Comparison of ENCODE assay signal across 8 cellular contexts in the genomic region with DNA sequence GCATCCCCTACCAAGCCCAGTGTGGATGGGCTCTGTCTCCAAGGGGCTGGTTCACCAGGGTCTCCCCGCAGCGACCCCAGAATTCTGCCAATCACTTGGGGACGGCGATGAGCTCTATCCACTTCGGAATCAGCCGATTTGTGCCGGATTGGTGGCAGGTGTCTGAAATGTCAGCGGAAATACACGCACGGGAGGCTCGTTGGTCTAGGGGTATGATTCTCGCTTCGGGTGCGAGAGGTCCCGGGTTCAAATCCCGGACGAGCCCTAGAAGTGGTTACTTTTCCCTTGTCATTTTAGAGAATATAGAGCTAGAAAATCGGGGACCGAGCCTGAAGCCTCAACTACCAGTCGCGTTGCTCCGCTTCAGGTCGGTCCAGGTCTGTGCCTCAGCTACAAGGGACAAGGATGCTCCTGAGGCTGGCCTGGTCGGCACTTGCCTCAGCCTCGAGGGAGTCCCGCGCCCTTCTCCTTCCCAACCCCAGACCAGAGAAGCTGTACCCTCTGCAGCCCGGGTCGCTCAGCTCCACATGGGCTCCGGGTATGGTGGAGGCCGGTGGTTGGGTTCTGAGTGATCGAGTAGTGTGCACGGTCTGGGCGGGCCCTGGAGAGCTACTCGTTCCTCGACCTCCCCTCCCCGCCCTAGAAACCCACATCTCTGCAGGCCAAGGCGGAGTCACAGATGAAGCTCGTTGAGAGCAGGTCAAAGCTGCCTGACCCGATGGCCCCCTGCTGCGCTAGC. TPM values are rescaled to one million over a fixed set of nuclear protein-coding genes. Genes with fewer than 3 reads are reported as not detected.
DNase-seq lines count a peak whose midpoint lies in the region; ATAC-seq, FAIRE-seq and TF ChIP-seq lines count a peak whose summit lies in the region.

No MANE protein-coding gene starts in this region.

- H3K23ac ChIP-seq in trophoblast cell (ENCODE audit: low read length), result no peak overlapping the region

- no peak for TF ChIP-seq POLR2A in K562 (conservative IDR thresholded peaks at IDR 0.05)

- no peak overlapping the region for H3K18ac ChIP-seq in trophoblast cell (ENCODE audit: low read length)

- no peaks in the 10 kb centered on the region for H3K79me2 ChIP-seq in K562 (ENCODE audit: control insufficient read depth, insufficient read depth, low read length)
- H3K79me2 ChIP-seq in trophoblast cell (ENCODE audit: control insufficient read depth, insufficient read depth, low read length, poor library complexity), result no peaks in the 10 kb centered on the region

- POLR2A ChIA-PET in K562 (lab: Yijun Ruan, JAX), result interaction anchor here (0.6 to 1.6 kb wide), 7 partner anchors 11 to 112 kb away, joined by 3 to 8 read pairs (median 3); a partner anchor contains a TSS

- H3K14ac ChIP-seq in trophoblast cell (ENCODE audit: low read length), result no peak overlapping the region

- no peak overlapping the region for H2BK12ac ChIP-seq in trophoblast cell (ENCODE audit: low read length)

- H3K9me1 ChIP-seq in K562 (ENCODE audit: control insufficient read depth, insufficient read depth, low read length), result no peaks in the 10 kb centered on the region

- FAIRE-seq in K562 (lab: Jason Lieb, UNC), result peak; percentile 83

- 0 out of 2 replicates have a peak, but pooled peaks cover 5% of the 10 kb centered on the region for H4K20me1 ChIP-seq in K562 (replicated peaks; ENCODE audit: control insufficient read depth, insufficient read depth, low read length)

- H3K4ac ChIP-seq in trophoblast cell (ENCODE audit: low read depth, low read length), result no peak overlapping the region

- peaks cover 0 to 4% of the 10 kb centered on the region in 2 experiments; a peak in 1 of 5 replicates for H3K27me3 ChIP-seq in K562 (ENCODE audit: control insufficient read depth in 2 of 2, insufficient read depth in 2 of 2, low read length in 2 of 2)
- peaks cover 34% of the 10 kb centered on the region for H3K27me3 ChIP-seq in trophoblast cell (ENCODE audit: insufficient read depth, low read length)
- peaks cover 33% of the 10 kb centered on the region for H3K27me3 ChIP-seq in ascending aorta

- no peak overlapping the region for H4K91ac ChIP-seq in trophoblast cell (ENCODE audit: low read depth, low read length)

- H4K12ac ChIP-seq in trophoblast cell (ENCODE audit: low read depth, low read length), result no peak overlapping the region

- H4K8ac ChIP-seq in trophoblast cell (ENCODE audit: low read depth, low read length), result no peak overlapping the region

- no peak overlapping the region for H2AK5ac ChIP-seq in trophoblast cell (ENCODE audit: low read length)

- TF ChIP-seq CTCF in GM13977 (IDR thresholded peaks at IDR 0.05; ENCODE audit: extremely low read depth, insufficient read depth, missing control alignments) (no peak), K562 (IDR thresholded peaks at IDR 0.05 in 2 of 3, conservative IDR thresholded peaks at IDR 0.05 in 1 of 3; ENCODE audit: insufficient read depth in 2 of 3, low read depth in 1 of 3, low read length in 3 of 3) (no peak), ascending aorta (IDR thresholded peaks at IDR 0.05) (no peak)

- BruUV-seq in K562 (replicated peaks; lab: Mats Ljungman, UMichigan), result TSS peak; percentile 99

- in situ Hi-C loops in GM13977 (cut with MboI; ENCODE audit: low pct_unique_long_range_greater_than_20kb, low sequenced_read_pairs, unreplicated experiment) (no loop called here), K562 (cut with MboI) (no loop called here)

- H3K9me3 ChIP-seq in K562 (replicated peaks; ENCODE audit: control insufficient read depth, insufficient read depth, low read depth, low read length) (no peaks in the 10 kb centered on the region), trophoblast cell (ENCODE audit: insufficient read depth, low read depth, low read length) (peaks cover 3% of the 10 kb centered on the region), ascending aorta (no peaks in the 10 kb centered on the region)

- peak overlapping the region; percentile 36 for H3K4me2 ChIP-seq in K562 (ENCODE audit: insufficient read depth, low read length)
- peak overlapping the region; percentile 39 for H3K4me2 ChIP-seq in trophoblast cell (ENCODE audit: low read length)

- H3K36me3 ChIP-seq in K562 (ENCODE audit: control insufficient read depth, insufficient read depth, low read length) (no peaks in the 10 kb centered on the region), trophoblast cell (ENCODE audit: control insufficient read depth in 1 of 2, insufficient read depth in 2 of 2, low read length in 2 of 2) (no peaks in the 10 kb centered on the region), ascending aorta (no peaks in the 10 kb centered on the region)

- H2BK120ac ChIP-seq in trophoblast cell (ENCODE audit: insufficient read depth, low read length, poor library complexity), result no peak overlapping the region

- H3K9ac ChIP-seq in K562 (ENCODE audit: insufficient read depth in 1 of 2, low read depth in 2 of 2, low read length in 2 of 2) (peak overlapping the region in 1 of 2 experiments; percentile 73; a peak in 2 of 4 replicates), trophoblast cell (ENCODE audit: low read length) (no peak overlapping the region)

- H2AFZ ChIP-seq in K562 (ENCODE audit: low read depth, low read length) (peak overlapping the region; percentile 14), trophoblast cell (ENCODE audit: insufficient read depth, low read length, poor library complexity) (no peak overlapping the region)

- CTCF ChIA-PET in K562 (lab: Yijun Ruan, JAX; ENCODE audit: low intra/inter-chr PET ratio), result no interaction called here

- ATAC-seq in K562 (peak; percentile 66), GM21423 (IDR thresholded peaks at IDR 0.05; ENCODE audit: unreplicated experiment) (no peak), HG02623 (IDR thresholded peaks at IDR 0.05; ENCODE audit: unreplicated experiment) (no peak)

- no peak for TF ChIP-seq EP300 in K562 (IDR thresholded peaks at IDR 0.05; ENCODE audit: low read length)

- whole genome bisulfite sequencing in K562 (ENCODE audit: insufficient coverage, low coverage, missing lambda C conversion rate), result 3% methylated on average over 41 of the region's 41 CpGs
- WGBS in trophoblast cell (ENCODE audit: extremely low coverage, insufficient coverage, insufficient read length), result no CpG with 5 or more reads among the region's 41 CpGs

- no peak overlapping the region for H2BK5ac ChIP-seq in trophoblast cell (ENCODE audit: low read depth, low read length, poor library complexity)

- intact Hi-C loops in K562 (cut with micrococcal nuclease) (loop anchor here (10.0 kb wide), 1 partner anchor 117 kb away; no protein-coding TSS in a partner anchor), ascending aorta (cut with DNase I) (no loop called here)

- H3K4me3 ChIP-seq in K562 (peak overlapping the region; percentile 6; the same call in 1 of the 2 replicates), trophoblast cell (ENCODE audit: low read depth, low read length) (no peak overlapping the region), ascending aorta (no peak overlapping the region)

- peak; percentile 60 for DNase-seq in GM13977 (ENCODE audit: low spot score)
- DNase-seq in NCI-H524 (lab: John Stamatoyannopoulos, UW), result peak; percentile 83 to 92
- DNase-seq in K562 (ENCODE audit: extremely low read depth in 1 of 4, low spot score in 3 of 4), result peak; percentile 69 to 83 (median 74)
- no peak for DNase-seq in trophoblast cell
- DNase-seq in NCI-H187 treated with DMSO at 0.1 percent for 48 hours (lab: John Stamatoyannopoulos, UW), result no peak
- no peak for DNase-seq in ascending aorta (ENCODE audit: low spot score in 2 of 2)

- no peaks in the 10 kb centered on the region for H3K79me1 ChIP-seq in trophoblast cell (ENCODE audit: low read length)

- peaks cover 0 to 49% of the 10 kb centered on the region in 2 experiments; a peak in 3 of 5 replicates for H3K4me1 ChIP-seq in K562 (replicated peaks in 1 of 2; ENCODE audit: control insufficient read depth in 2 of 2, insufficient read depth in 2 of 2, low read length in 2 of 2)
- H3K4me1 ChIP-seq in trophoblast cell (ENCODE audit: control insufficient read depth in 1 of 2, insufficient read depth in 2 of 2, low read length in 2 of 2), result peaks cover 4 to 14% of the 10 kb centered on the region in 2 experiments
- H3K4me1 ChIP-seq in ascending aorta, result peaks cover 6 to 9% of the 10 kb centered on the region in 2 donors

- H3K27ac ChIP-seq in K562 (ENCODE audit: extremely low read depth, low read depth, low read length) (no peak overlapping the region), trophoblast cell (ENCODE audit: low read depth, low read length) (no peak overlapping the region), ascending aorta (no peak overlapping the region)

- no peak for TF ChIP-seq RAD21 in K562 (CRISPR knock-in tag; conservative IDR thresholded peaks at IDR 0.05 in 1 of 2, IDR thresholded peaks at IDR 0.05 in 1 of 2)

RNA-seq across cellular contexts. Expression of a gene that starts 16.0 kb away (rescaled TPM):
- total RNA-seq in K562 (2011; cell fraction: chromatin; rRNA removed; ENCODE audit: low replicate concordance), result 0.81 and 1.4 TPM in 2 replicates
- 1.3 and 1.8 TPM in 2 replicates for total RNA-seq in K562 (2011; cell fraction: nucleolus; rRNA removed)
- 0.73 and 2.6 TPM in 2 replicates for total RNA-seq in K562 (2011; cell fraction: nucleoplasm; rRNA removed)
- total RNA-seq in K562 (2014; rRNA removed) (0.45 TPM in 1 of 2 replicates, not detected in the other), K562 (2014; rRNA removed; fragmentation: Illumina TruSeq; extraction: Trizol) (0.15 and 0.54 TPM in 2 replicates), K562 (2015; rRNA removed; fragmentation: Illumina TruSeq; extraction: Trizol) (0.23 TPM in 1 of 2 replicates, not detected in the other), K562 (2021) (0.22 TPM in 1 of 2 replicates, not detected in the other), ascending aorta (not detected)
- polyA plus RNA-seq in K562 (2011; rRNA removed) (0.46 TPM in 2 replicates), K562 (2014; fragmentation: Illumina TruSeq; extraction: Trizol) (0.30 and 0.61 TPM in 2 replicates), K562 (2014; fragmentation: Nextera tagmentation; extraction: Ambion mirVana) (not detected), K562 (2014; rRNA removed) (0.12 and 0.25 TPM in 2 replicates)
- 1.1 and 1.3 TPM in 2 replicates for polyA plus RNA-seq in K562 (2011; cell fraction: cytosol; rRNA removed)
- polyA plus RNA-seq in K562 (2011; cell fraction: nucleus; rRNA removed), result 0.57 and 1.0 TPM in 2 replicates
- 0.08 and 0.11 TPM in 2 replicates for polyA plus RNA-seq in K562 (2012)
- 0.84 and 2.9 TPM in 2 replicates for polyA minus RNA-seq in K562 (2011; rRNA and poly(A)+ RNA removed)
- 2.0 TPM in 1 of 2 replicates, not detected in the other for polyA minus RNA-seq in K562 (2011; cell fraction: cytosol; rRNA and poly(A)+ RNA removed)
- 0.44 TPM in 1 of 2 replicates, not detected in the other for polyA minus RNA-seq in K562 (2011; cell fraction: nucleus; rRNA and poly(A)+ RNA removed)
- 0.06 TPM in 1 of 2 replicates, not detected in the other for polyA plus RNA-seq in trophoblast cell (2013)

RNA-seq across cellular contexts. Expression of a gene that starts 37.2 kb away (rescaled TPM):
- total RNA-seq in K562 (2011; cell fraction: chromatin; rRNA removed; ENCODE audit: low replicate concordance), result 3.3 and 8.4 TPM in 2 replicates
- 6.6 and 7.7 TPM in 2 replicates for total RNA-seq in K562 (2011; cell fraction: nucleolus; rRNA removed)
- total RNA-seq in K562 (2011; cell fraction: nucleoplasm; rRNA removed), result 4.5 and 4.7 TPM in 2 replicates
- 2.7 and 3.2 TPM in 2 replicates for total RNA-seq in K562 (2014; rRNA removed)
- 0.61 and 0.84 TPM in 2 replicates for total RNA-seq in K562 (2014; rRNA removed; fragmentation: Illumina TruSeq; extraction: Trizol)
- 1.8 and 2.1 TPM in 2 replicates for total RNA-seq in K562 (2015; rRNA removed; fragmentation: Illumina TruSeq; extraction: Trizol)
- 9.3 and 10.0 TPM in 2 replicates for total RNA-seq in K562 (2021)
- 0.74 and 1.2 TPM in 2 replicates for polyA plus RNA-seq in K562 (2011; rRNA removed)
- polyA plus RNA-seq in K562 (2011; cell fraction: cytosol; rRNA removed), result 0.93 and 2.0 TPM in 2 replicates
- polyA plus RNA-seq in K562 (2011; cell fraction: nucleus; rRNA removed), result 3.5 and 6.9 TPM in 2 replicates
- 6.1 and 13.6 TPM in 2 replicates for polyA plus RNA-seq in K562 (2012)
- polyA plus RNA-seq in K562 (2014; fragmentation: Illumina TruSeq; extraction: Trizol), result 1.8 and 5.0 TPM in 2 replicates
- under 1 TPM; 0.49 to 0.62 TPM for polyA plus RNA-seq in K562 (2014; fragmentation: Nextera tagmentation; extraction: Ambion mirVana)
- 3.1 and 3.2 TPM in 2 replicates for polyA plus RNA-seq in K562 (2014; rRNA removed)
- 0.88 and 0.99 TPM in 2 replicates for polyA minus RNA-seq in K562 (2011; rRNA and poly(A)+ RNA removed)
- polyA minus RNA-seq in K562 (2011; cell fraction: cytosol; rRNA and poly(A)+ RNA removed), result 3.6 and 7.0 TPM in 2 replicates
- 3.0 and 3.4 TPM in 2 replicates for polyA minus RNA-seq in K562 (2011; cell fraction: nucleus; rRNA and poly(A)+ RNA removed)
- 8.3 and 8.5 TPM in 2 replicates for polyA plus RNA-seq in trophoblast cell (2013)
- 25.3 TPM for total RNA-seq in ascending aorta

RNA-seq across cellular contexts. Expression of a gene that starts 59.6 kb away (rescaled TPM):
- 3.9 and 8.4 TPM in 2 replicates for total RNA-seq in K562 (2011; cell fraction: chromatin; rRNA removed; ENCODE audit: low replicate concordance)
- total RNA-seq in K562 (2011; cell fraction: nucleolus; rRNA removed), result 8.7 and 9.3 TPM in 2 replicates
- 3.0 and 3.1 TPM in 2 replicates for total RNA-seq in K562 (2011; cell fraction: nucleoplasm; rRNA removed)
- total RNA-seq in K562 (2014; rRNA removed), result 11.8 and 14.2 TPM in 2 replicates
- 1.9 and 2.4 TPM in 2 replicates for total RNA-seq in K562 (2014; rRNA removed; fragmentation: Illumina TruSeq; extraction: Trizol)
- total RNA-seq in K562 (2015; rRNA removed; fragmentation: Illumina TruSeq; extraction: Trizol), result 5.1 and 5.4 TPM in 2 replicates
- total RNA-seq in K562 (2021), result 9.4 and 10.1 TPM in 2 replicates
- 3.6 and 4.7 TPM in 2 replicates for polyA plus RNA-seq in K562 (2011; rRNA removed)
- polyA plus RNA-seq in K562 (2011; cell fraction: cytosol; rRNA removed), result 6.0 and 16.0 TPM in 2 replicates
- 6.6 and 12.0 TPM in 2 replicates for polyA plus RNA-seq in K562 (2011; cell fraction: nucleus; rRNA removed)
- 6.3 and 12.0 TPM in 2 replicates for polyA plus RNA-seq in K562 (2012)
- 3.3 and 5.0 TPM in 2 replicates for polyA plus RNA-seq in K562 (2014; fragmentation: Illumina TruSeq; extraction: Trizol)
- polyA plus RNA-seq in K562 (2014; fragmentation: Nextera tagmentation; extraction: Ambion mirVana), result not detected
- 8.3 and 8.7 TPM in 2 replicates for polyA plus RNA-seq in K562 (2014; rRNA removed)
- 0.81 and 2.0 TPM in 2 replicates for polyA minus RNA-seq in K562 (2011; rRNA and poly(A)+ RNA removed)
- 4.6 and 6.7 TPM in 2 replicates for polyA minus RNA-seq in K562 (2011; cell fraction: cytosol; rRNA and poly(A)+ RNA removed)
- 1.9 and 2.6 TPM in 2 replicates for polyA minus RNA-seq in K562 (2011; cell fraction: nucleus; rRNA and poly(A)+ RNA removed)
- 8.4 and 8.7 TPM in 2 replicates for polyA plus RNA-seq in trophoblast cell (2013)
- 49.8 TPM for total RNA-seq in ascending aorta

Comparison
In these comparisons a context has a peak if more than half of its experiments do, and no peak if none do; other contexts are left out.
1. DNase-seq: peak in GM13977 (single experiment), NCI-H524 (2 of 2) and K562 (4 of 4); none in trophoblast cell (0 of 2), NCI-H187 treated with DMSO at 0.1 percent for 48 hours (single experiment) and ascending aorta (0 of 2).